Comparison of ENCODE assay signal across 8 cellular contexts in genomic region chr18:63320690-63321265, GRCh38. TPM values are rescaled to one million over a fixed set of nuclear protein-coding genes. Genes with fewer than 3 reads are reported as not detected.
A peak's percentile ranks its signal among the peaks of the same experiment; 100 is the strongest.
DNase-seq lines count a peak whose midpoint lies in the region; ATAC-seq and TF ChIP-seq lines count a peak whose summit lies in the region.

No MANE protein-coding gene starts in this region.

- H3K4me3 Mint-ChIP-seq in Caco-2 (ENCODE audit: unreplicated experiment) (peak overlapping the region; percentile 82), endodermal cell (peak overlapping the region; percentile 70)
- peak overlapping the region; percentile 82 for H3K4me3 Mint-ChIP-seq in activated CD4-positive, alpha-beta memory T cell treated with anti-CD3 and anti-CD28 coated beads, Interleukin-2, amount 10 ng/mL, durations not matched to agents 7 days and 5 days

- H3K36me3 Mint-ChIP-seq in Caco-2 (ENCODE audit: insufficient read depth, unreplicated experiment): no peaks in the 10 kb centered on the region
- H3K36me3 Mint-ChIP-seq in activated CD4-positive, alpha-beta memory T cell treated with anti-CD3 and anti-CD28 coated beads, Interleukin-2, amount 10 ng/mL, durations not matched to agents 7 days and 5 days (ENCODE audit: low read depth): peaks cover 35% of the 10 kb centered on the region
- no peaks in the 10 kb centered on the region for H3K36me3 Mint-ChIP-seq in endodermal cell (ENCODE audit: low read depth)

- in situ Hi-C loops in GM23248 (cut with MboI): loop anchor here (5.0 kb wide), 1 partner anchor 303 kb away; no protein-coding TSS in a partner anchor

- peak in 1 of 2 donors; percentile 5 for TF ChIP-seq EP300 in tibial nerve (IDR thresholded peaks at IDR 0.05)

- H3K4me3 ChIP-seq in Caco-2 (ENCODE audit: low read depth, low read length): peak overlapping the region; percentile 53
- peak overlapping the region; percentile 77 for H3K4me3 ChIP-seq in GM23248
- peak overlapping the region; percentile 71 for H3K4me3 ChIP-seq in endodermal cell (ENCODE audit: low read length)
- peak overlapping the region; percentile 35 to 45 for H3K4me3 ChIP-seq in muscle layer of colon (ENCODE audit: low read depth in 1 of 2, low read length in 2 of 2)
- H3K4me3 ChIP-seq in tibial nerve: peak overlapping the region; percentile 42 to 83 (median 66)

- no peaks in the 10 kb centered on the region for H3K9me3 ChIP-seq in Caco-2
- no peaks in the 10 kb centered on the region for H3K9me3 ChIP-seq in GM23248 (ENCODE audit: low read depth)
- no peaks in the 10 kb centered on the region for H3K9me3 ChIP-seq in endodermal cell (ENCODE audit: control insufficient read depth, low read length)
- no peaks in the 10 kb centered on the region for H3K9me3 ChIP-seq in muscle layer of colon (ENCODE audit: low read length)
- H3K9me3 ChIP-seq in tibial nerve: no peaks in the 10 kb centered on the region

- H4K20me1 ChIP-seq in GM23248 (ENCODE audit: insufficient read depth): no peaks in the 10 kb centered on the region

- no peak for ATAC-seq in GM18519 (IDR thresholded peaks at IDR 0.05; ENCODE audit: low FRiP score, unreplicated experiment)

- H3K4me2 ChIP-seq in GM23248 (ENCODE audit: unreplicated experiment): peak overlapping the region; percentile 32

- WGBS in GM23248 (ENCODE audit: low coverage in 1 of 2, low lambda C conversion rate in 2 of 2, missing lambda C conversion rate in 2 of 2), 2 experiments: 32 to 41% methylated on average over 22 to 31 of the region's 33 CpGs
- 33 to 42% methylated on average over 31 to 33 of the region's 33 CpGs for WGBS in endodermal cell (ENCODE audit: insufficient coverage in 1 of 2, insufficient read length in 1 of 2), 2 experiments
- WGBS in tibial nerve, 2 donors: 29 to 55% methylated on average over 17 to 30 of the region's 33 CpGs

- H3K36me3 ChIP-seq in Caco-2 (ENCODE audit: control insufficient read depth, insufficient read depth, low read length) (no peaks in the 10 kb centered on the region), GM23248 (ENCODE audit: low read depth) (no peaks in the 10 kb centered on the region), endodermal cell (ENCODE audit: control insufficient read depth, insufficient read depth, low read length) (no peaks in the 10 kb centered on the region), muscle layer of colon (ENCODE audit: insufficient read depth, low read length) (no peaks in the 10 kb centered on the region), tibial nerve (no peaks in the 10 kb centered on the region)

- no peaks in the 10 kb centered on the region for H3K9me2 ChIP-seq in GM23248 (ENCODE audit: insufficient read depth)

- CTCF ChIA-PET in Caco-2 (lab: Charles Lee): no interaction called here
- CTCF ChIA-PET in activated CD4-positive, alpha-beta memory T cell treated with anti-CD3 and anti-CD28 coated beads, Interleukin-2, amount 10 ng/mL, durations not matched to agents 7 days and 5 days (lab: Charles Lee): interaction anchor here (3.5 to 7.2 kb wide), 2 partner anchors 119 to 303 kb away, joined by 18 to 74 read pairs; no protein-coding TSS in a partner anchor

- H3K9me3 Mint-ChIP-seq in Caco-2 (ENCODE audit: unreplicated experiment) (no peaks in the 10 kb centered on the region), endodermal cell (no peaks in the 10 kb centered on the region)
- no peaks in the 10 kb centered on the region for H3K9me3 Mint-ChIP-seq in activated CD4-positive, alpha-beta memory T cell treated with anti-CD3 and anti-CD28 coated beads, Interleukin-2, amount 10 ng/mL, durations not matched to agents 7 days and 5 days

- H3F3A ChIP-seq in GM23248 (ENCODE audit: insufficient read depth): peaks cover 20% of the 10 kb centered on the region; the same call in 1 of the 2 replicates

- intact Hi-C loops in Caco-2 (cut with micrococcal nuclease; ENCODE audit: unreplicated experiment): no loop called here

- peak overlapping the region; percentile 63 for H3K27ac Mint-ChIP-seq in Caco-2 (ENCODE audit: unreplicated experiment)
- peak overlapping the region; percentile 67 for H3K27ac Mint-ChIP-seq in activated CD4-positive, alpha-beta memory T cell treated with anti-CD3 and anti-CD28 coated beads, Interleukin-2, amount 10 ng/mL, durations not matched to agents 7 days and 5 days
- no peak overlapping the region for H3K27ac Mint-ChIP-seq in endodermal cell

- TF ChIP-seq CTCF in Caco-2 (IDR thresholded peaks at IDR 0.05; ENCODE audit: insufficient read depth in 1 of 2, low read depth in 1 of 2, low read length in 1 of 2, severe bottlenecking in 1 of 2, unreplicated experiment in 1 of 2) (no peak), endodermal cell (conservative IDR thresholded peaks at IDR 0.05) (peak; percentile 24), tibial nerve (IDR thresholded peaks at IDR 0.05) (peak in 1 of 5 experiments; percentile 2)

- H3K4me1 Mint-ChIP-seq in Caco-2 (ENCODE audit: low read depth, unreplicated experiment): peaks cover 7% of the 10 kb centered on the region
- H3K4me1 Mint-ChIP-seq in activated CD4-positive, alpha-beta memory T cell treated with anti-CD3 and anti-CD28 coated beads, Interleukin-2, amount 10 ng/mL, durations not matched to agents 7 days and 5 days: peaks cover 22% of the 10 kb centered on the region
- peaks cover 16% of the 10 kb centered on the region for H3K4me1 Mint-ChIP-seq in endodermal cell

- H3K9ac ChIP-seq in GM23248 (peak overlapping the region; percentile 72), endodermal cell (ENCODE audit: extremely low read depth, low read length, poor library complexity, severe bottlenecking) (no peak overlapping the region), muscle layer of colon (ENCODE audit: low read length) (no peak overlapping the region)

- 0 out of 2 replicates have a peak, but pooled peaks cover 5% of the 10 kb centered on the region for H3K4me1 ChIP-seq in Caco-2
- peaks cover 8% of the 10 kb centered on the region; the same call in 1 of the 2 replicates for H3K4me1 ChIP-seq in GM23248 (ENCODE audit: insufficient read depth)
- H3K4me1 ChIP-seq in endodermal cell (ENCODE audit: control insufficient read depth, insufficient read depth, low read length): peaks cover 4% of the 10 kb centered on the region
- H3K4me1 ChIP-seq in muscle layer of colon (ENCODE audit: insufficient read depth, low read length): peaks cover 13% of the 10 kb centered on the region
- H3K4me1 ChIP-seq in tibial nerve: peaks cover 0 to 34% (median 14%) of the 10 kb centered on the region in 4 donors

- POLR2A ChIA-PET in Caco-2 (lab: Charles Lee): no interaction called here
- POLR2A ChIA-PET in activated CD4-positive, alpha-beta memory T cell treated with anti-CD3 and anti-CD28 coated beads, Interleukin-2, amount 10 ng/mL, durations not matched to agents 7 days and 5 days (lab: Charles Lee): interaction anchor here (0.8 to 4.2 kb wide), 5 partner anchors 45 to 303 kb away, joined by 3 to 35 read pairs (median 3); no protein-coding TSS in a partner anchor

- DNase-seq in Caco-2 (peak; percentile 39 to 45), GM23248 (no peak), NCI-H146 treated with DMSO at 0.1 percent for 48 hours (lab: John Stamatoyannopoulos, UW; ENCODE audit: unreplicated experiment) (peak; percentile 83), endodermal cell (peak; percentile 76), tibial nerve (ENCODE audit: low spot score in 2 of 2) (peak in 1 of 2 donors; percentile 34)
- peak; percentile 32 for DNase-seq in activated CD4-positive, alpha-beta memory T cell treated with anti-CD3 and anti-CD28 coated beads, Interleukin-2, amount 10 ng/mL, durations not matched to agents 7 days and 5 days

- no TSS peak for BruUV-seq in Caco-2 (replicated peaks; lab: Mats Ljungman, UMichigan)

- H3K27me3 Mint-ChIP-seq in Caco-2 (ENCODE audit: insufficient read depth, unreplicated experiment) (no peaks in the 10 kb centered on the region), endodermal cell (ENCODE audit: insufficient read depth) (peaks cover 43% of the 10 kb centered on the region)
- H3K27me3 Mint-ChIP-seq in activated CD4-positive, alpha-beta memory T cell treated with anti-CD3 and anti-CD28 coated beads, Interleukin-2, amount 10 ng/mL, durations not matched to agents 7 days and 5 days: no peaks in the 10 kb centered on the region

- H3K27me3 ChIP-seq in Caco-2 (replicated peaks; ENCODE audit: control insufficient read depth, insufficient read depth, low read length) (no peaks in the 10 kb centered on the region), GM23248 (replicated peaks; ENCODE audit: insufficient read depth) (no peaks in the 10 kb centered on the region), endodermal cell (ENCODE audit: control insufficient read depth, insufficient read depth, low read length, poor library complexity, severe bottlenecking) (peaks cover 43% of the 10 kb centered on the region), muscle layer of colon (ENCODE audit: control insufficient read depth in 1 of 2, insufficient read depth in 2 of 2, low read length in 2 of 2) (peaks cover 0 to 5% of the 10 kb centered on the region in 2 donors), tibial nerve (no peaks in the 10 kb centered on the region)

- H3K79me2 ChIP-seq in GM23248 (ENCODE audit: insufficient read depth): no peaks in the 10 kb centered on the region

- no peak for TF ChIP-seq POLR2A in tibial nerve (IDR thresholded peaks at IDR 0.05)

- peak overlapping the region; percentile 67 for H2AFZ ChIP-seq in GM23248

- H3K27ac ChIP-seq in GM23248 (no peak overlapping the region), endodermal cell (ENCODE audit: low read depth, low read length) (no peak overlapping the region), muscle layer of colon (ENCODE audit: low read depth, low read length) (peak overlapping the region; percentile 12), tibial nerve (peak overlapping the region; percentile 84 to 92 (median 88))

RNA-seq across cellular contexts. Expression of gene BCL2, which starts 1.2 kb away (rescaled TPM):
- 6.3 and 6.5 TPM in 2 replicates for total RNA-seq in Caco-2 (2022)
- 1.0 and 1.5 TPM in 2 replicates for total RNA-seq in GM23248 (2014; rRNA removed; shearing (Covaris generic))
- polyA plus RNA-seq in GM23248 (2016; fragmentation: Nextera tagmentation; extraction: Ambion mirVana): 0.30 and 0.39 TPM in 2 replicates
- 100 to 1,000 TPM; 102 to 109 TPM for total RNA-seq in activated CD4-positive, alpha-beta memory T cell treated with anti-CD3 and anti-CD28 coated beads, Interleukin-2, amount 10 ng/mL, durations not matched to agents 7 days and 5 days
- 1 to 10 TPM; 1.4 to 2.3 TPM for total RNA-seq in endodermal cell
- 6.3 TPM for polyA plus RNA-seq in endodermal cell (2013, experiment 1 of 2)
- polyA plus RNA-seq in endodermal cell (2013, experiment 2 of 2): 5.0 TPM
- total RNA-seq in tibial nerve: 10 to 100 TPM; 54.7 to 79.1 (median 67.0) TPM

RNA-seq across cellular contexts. Expression of gene KDSR, which starts 46.2 kb away (rescaled TPM):
- total RNA-seq in Caco-2 (2022): 22.8 and 26.8 TPM in 2 replicates
- total RNA-seq in GM23248 (2014; rRNA removed; shearing (Covaris generic)): 30.7 and 31.2 TPM in 2 replicates
- 54.7 and 55.1 TPM in 2 replicates for polyA plus RNA-seq in GM23248 (2016; fragmentation: Nextera tagmentation; extraction: Ambion mirVana)
- total RNA-seq in activated CD4-positive, alpha-beta memory T cell treated with anti-CD3 and anti-CD28 coated beads, Interleukin-2, amount 10 ng/mL, durations not matched to agents 7 days and 5 days: 10 to 100 TPM; 60.9 to 66.4 TPM
- 10 to 100 TPM; 39.3 to 51.0 TPM for total RNA-seq in endodermal cell
- polyA plus RNA-seq in endodermal cell (2013, experiment 1 of 2): 35.0 TPM
- polyA plus RNA-seq in endodermal cell (2013, experiment 2 of 2): 33.0 TPM
- 10 to 100 TPM; 44.1 to 62.4 (median 54.8) TPM for total RNA-seq in tibial nerve

Comparison
In these comparisons a context has a peak if more than half of its experiments do, and no peak if none do; other contexts are left out.
1. H3K27ac ChIP-seq: peak in muscle layer of colon (single experiment) and tibial nerve (4 of 4); none in GM23248 (single experiment) and endodermal cell (single experiment).
2. Peak in every context shown above with its lines, with median percentiles within 50 percentile points of each other: H3K4me3 ChIP-seq and H3K4me3 Mint-ChIP-seq.